Comparison of ENCODE assay signal across 7 cellular contexts in the genomic region with DNA sequence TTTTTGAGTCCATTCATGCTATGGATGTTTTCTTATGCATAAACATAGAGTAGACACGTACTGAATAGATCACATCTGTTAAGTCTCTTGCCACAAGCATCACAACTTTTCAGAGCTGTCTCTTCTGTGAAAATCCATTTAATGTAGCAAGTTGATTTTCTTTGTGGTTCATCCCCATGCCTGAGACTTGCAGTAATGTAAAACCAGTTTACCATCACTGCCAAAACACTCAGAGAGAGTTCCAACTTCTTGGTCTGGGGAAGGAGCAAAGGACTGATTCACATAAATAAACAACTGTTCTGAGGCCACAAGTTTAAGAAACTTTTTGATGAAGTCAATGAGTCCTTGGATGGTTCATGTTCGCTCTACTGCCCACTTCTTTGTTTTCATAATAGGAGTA. TPM values are rescaled to one million over a fixed set of nuclear protein-coding genes. Genes with fewer than 3 reads are reported as not detected.
DNase-seq lines count a peak whose midpoint lies in the region; ATAC-seq, FAIRE-seq and TF ChIP-seq lines count a peak whose summit lies in the region.
"Not testable (repeated sequence)": the region's sequence is repeated elsewhere in the genome, so short reads cannot be mapped to it uniquely, and the experiment has no call there.

No MANE protein-coding gene starts in this region.

- H4K20me1 ChIP-seq in BLaER1; GM23248 (ENCODE audit: insufficient read depth); HepG2 (ENCODE audit: insufficient read depth, low read length): not testable (repeated sequence)

- ATAC-seq in RWPE2 (ENCODE audit: low read depth); HepG2: not testable (repeated sequence)

- H3K9ac ChIP-seq in BLaER1 = not testable (repeated sequence)
- H3K9ac ChIP-seq in GM23248 (0 out of 2 replicates have a peak overlapping the region, but pooled peaks have one; percentile 38), HepG2 (ENCODE audit: insufficient read depth, low read depth, low read length) (peak overlapping the region; percentile 42)

- intact Hi-C loops in HepG2 (cut with micrococcal nuclease; ENCODE audit: unreplicated experiment) = loop anchor here (1.0 kb wide), 2 partner anchors 12 to 23 kb away; no protein-coding TSS in a partner anchor

- H3K4me1 ChIP-seq in BLaER1 (peaks cover 65% of the 10 kb centered on the region), GM23248 (ENCODE audit: insufficient read depth) (peaks cover 17% of the 10 kb centered on the region), HepG2 (ENCODE audit: insufficient read depth, low read length) (peaks cover 56% of the 10 kb centered on the region)
- H3K4me1 ChIP-seq in RWPE2 (ENCODE audit: insufficient read depth, poor library complexity, severe bottlenecking) = not testable (repeated sequence)

- not testable (repeated sequence) for TF ChIP-seq POLR2A in HepG2 (IDR thresholded peaks at IDR 0.05; ENCODE audit: insufficient read depth in 1 of 2, low read depth in 2 of 2, low read length in 2 of 2)

- H2AFZ ChIP-seq in GM23248; HepG2 (ENCODE audit: low read length): not testable (repeated sequence)

- not testable (repeated sequence) for H3K4me3 ChIP-seq in BLaER1; GM23248; RWPE2 (ENCODE audit: severe bottlenecking); bronchial epithelial cell (ENCODE audit: low read depth, low read length); HepG2 (replicated peaks in 1 of 3; ENCODE audit: insufficient read depth in 1 of 3, low read depth in 2 of 3, low read length in 3 of 3)

- 0 out of 2 replicates have a peak overlapping the region, but pooled peaks have one; percentile 8 for H3K27ac ChIP-seq in BLaER1
- peak overlapping the region; percentile 84 for H3K27ac ChIP-seq in GM23248
- peak overlapping the region; percentile 52 for H3K27ac ChIP-seq in RWPE2 (ENCODE audit: poor library complexity, severe bottlenecking)
- H3K27ac ChIP-seq in HepG2 (ENCODE audit: extremely low read length, insufficient read depth, low read length) = peak overlapping the region; percentile 91

- peak; percentile 81 for DNase-seq in GM23248
- not testable (repeated sequence) for DNase-seq in RWPE2 (ENCODE audit: low spot score); HepG2 (ENCODE audit: low spot score)
- peak; percentile 28 for DNase-seq in bronchial epithelial cell (ENCODE audit: low read depth)
- peak; percentile 71 for DNase-seq in fibroblast of the conjunctiva (ENCODE audit: low read depth)
- peak; percentile 36 for DNase-seq in renal cortical epithelial cell (ENCODE audit: low read depth)

- not testable (repeated sequence) for TF ChIP-seq RAD21 in HepG2 (CRISPR knock-in tag; IDR thresholded peaks at IDR 0.05)

- H3K36me3 ChIP-seq in BLaER1 = peaks cover 43% of the 10 kb centered on the region
- not testable (repeated sequence) for H3K36me3 ChIP-seq in GM23248 (ENCODE audit: low read depth); RWPE2 (ENCODE audit: low read depth); bronchial epithelial cell (ENCODE audit: control insufficient read depth, insufficient read depth, low read length); HepG2 (replicated peaks in 1 of 2; ENCODE audit: control insufficient read depth in 1 of 2, insufficient read depth in 2 of 2, low read length in 2 of 2)

- CTCF ChIA-PET in HepG2 (lab: Yijun Ruan, JAX; ENCODE audit: low intra/inter-chr PET ratio, low total read pairs) = not testable (repeated sequence)

- not testable (repeated sequence) for H3K4me2 ChIP-seq in BLaER1
- H3K4me2 ChIP-seq in GM23248 (ENCODE audit: unreplicated experiment) (peak overlapping the region; percentile 63), HepG2 (ENCODE audit: low read depth, low read length) (0 out of 2 replicates have a peak overlapping the region, but pooled peaks have one; percentile 16)

- not testable (repeated sequence) for TF ChIP-seq EP300 in HepG2 (IDR thresholded peaks at IDR 0.05; ENCODE audit: low read depth in 2 of 2, low read length in 2 of 2); HepG2 (CRISPR knock-in tag; IDR thresholded peaks at IDR 0.05; ENCODE audit: borderline replicate concordance)

- not testable (repeated sequence) for BruUV-seq in HepG2 (replicated peaks; lab: Mats Ljungman, UMichigan)

- TF ChIP-seq CTCF in RWPE2 (IDR thresholded peaks at IDR 0.05; ENCODE audit: poor library complexity, severe bottlenecking); bronchial epithelial cell (IDR thresholded peaks at IDR 0.05; ENCODE audit: insufficient read depth, low read length, severe bottlenecking); HepG2 (CRISPR knock-in tag; IDR thresholded peaks at IDR 0.05): not testable (repeated sequence)

- not testable (repeated sequence) for H3K27me3 ChIP-seq in BLaER1; GM23248 (replicated peaks; ENCODE audit: insufficient read depth); RWPE2 (ENCODE audit: insufficient read depth, poor library complexity, severe bottlenecking); bronchial epithelial cell (ENCODE audit: control insufficient read depth, insufficient read depth, low read length); HepG2 (ENCODE audit: control insufficient read depth in 1 of 2, insufficient read depth in 2 of 2, low read length in 2 of 2)

- peaks cover 16% of the 10 kb centered on the region for H3F3A ChIP-seq in GM23248 (ENCODE audit: insufficient read depth)

- H3K79me2 ChIP-seq in GM23248 (ENCODE audit: insufficient read depth); HepG2 (ENCODE audit: insufficient read depth, low read length): not testable (repeated sequence)

- in situ Hi-C loops in GM23248 (cut with MboI); HepG2 (cut with HindIII; ENCODE audit: extremely low pct_ligation_motif_present, low pct_unique_long_range_greater_than_20kb): not testable (repeated sequence)

- WGBS in GM23248 (ENCODE audit: low coverage in 1 of 2, low lambda C conversion rate in 2 of 2, missing lambda C conversion rate in 2 of 2), 2 experiments = 43 to 45% methylated on average over 2 of the region's 2 CpGs
- 95% methylated on average over 2 of the region's 2 CpGs for WGBS in HepG2 (ENCODE audit: low lambda C conversion rate)

- not testable (repeated sequence) for FAIRE-seq in bronchial epithelial cell (lab: Jason Lieb, UNC)
- peak; percentile 18 for FAIRE-seq in HepG2 (lab: Jason Lieb, UNC)

- POLR2A ChIA-PET in HepG2 (lab: Yijun Ruan, JAX) = interaction anchor here (1.0 to 2.1 kb wide), 4 partner anchors 19 to 114 kb away, joined by 3 to 6 read pairs (median 4); no protein-coding TSS in a partner anchor

- H3K9me3 ChIP-seq in BLaER1 = peaks cover 23% of the 10 kb centered on the region
- H3K9me3 ChIP-seq in GM23248 (ENCODE audit: low read depth); RWPE2 (ENCODE audit: severe bottlenecking); HepG2 (ENCODE audit: low read length): not testable (repeated sequence)

- H3K9me2 ChIP-seq in GM23248 (ENCODE audit: insufficient read depth) = not testable (repeated sequence)

RNA-seq across cellular contexts. Expression of a gene that starts 24.8 kb away (rescaled TPM):
- 11.7 and 15.2 TPM in 2 replicates for total RNA-seq in GM23248 (2014; rRNA removed; shearing (Covaris generic))
- 15.6 and 16.4 TPM in 2 replicates for polyA plus RNA-seq in GM23248 (2016; fragmentation: Nextera tagmentation; extraction: Ambion mirVana)
- total RNA-seq in bronchial epithelial cell = 23.4 and 24.8 TPM in 2 replicates
- 19.2 and 31.5 TPM in 2 replicates for total RNA-seq in HepG2 (2016; rRNA removed; fragmentation: Illumina TruSeq; extraction: Trizol)
- total RNA-seq in HepG2 (2016; cell fraction: cytosol; rRNA removed; fragmentation: Illumina TruSeq; extraction: Trizol; ENCODE audit: low read depth) = 4.1 and 5.7 TPM in 2 replicates
- total RNA-seq in HepG2 (2016; cell fraction: insoluble cytoplasmic fraction; rRNA removed; fragmentation: Illumina TruSeq; extraction: Trizol) = 17.6 and 30.8 TPM in 2 replicates
- total RNA-seq in HepG2 (2016; cell fraction: membrane; rRNA removed; fragmentation: Illumina TruSeq; extraction: Trizol) = 11.7 and 12.9 TPM in 2 replicates
- 44.0 and 45.4 TPM in 2 replicates for total RNA-seq in HepG2 (2016; cell fraction: nucleus; rRNA removed; fragmentation: Illumina TruSeq; extraction: Trizol)
- 17.2 and 18.4 TPM in 2 replicates for polyA plus RNA-seq in HepG2 (2011; rRNA removed)
- polyA plus RNA-seq in HepG2 (2011; cell fraction: cytosol; rRNA removed) = 16.2 and 18.4 TPM in 2 replicates
- polyA plus RNA-seq in HepG2 (2011; cell fraction: nucleus; rRNA removed) = 15.4 and 18.6 TPM in 2 replicates
- 17.7 and 24.6 TPM in 2 replicates for polyA plus RNA-seq in HepG2 (2012)
- 2.6 and 3.2 TPM in 2 replicates for polyA plus RNA-seq in HepG2 (2016; cell fraction: cytosol; fragmentation: Illumina TruSeq; extraction: Trizol; ENCODE audit: low read depth)
- 14.1 and 14.5 TPM in 2 replicates for polyA plus RNA-seq in HepG2 (2016; cell fraction: insoluble cytoplasmic fraction; fragmentation: Illumina TruSeq; extraction: Trizol; ENCODE audit: low read depth)
- polyA plus RNA-seq in HepG2 (2016; cell fraction: membrane; fragmentation: Illumina TruSeq; extraction: Trizol; ENCODE audit: low read depth) = 6.3 and 6.4 TPM in 2 replicates
- 27.4 and 30.8 TPM in 2 replicates for polyA plus RNA-seq in HepG2 (2016; cell fraction: nucleus; fragmentation: Illumina TruSeq; extraction: Trizol; ENCODE audit: insufficient read depth, low read depth)
- 37.9 and 99.2 TPM in 2 replicates for polyA minus RNA-seq in HepG2 (2011; rRNA and poly(A)+ RNA removed; ENCODE audit: low replicate concordance)
- polyA minus RNA-seq in HepG2 (2011; cell fraction: cytosol; rRNA and poly(A)+ RNA removed) = 19.3 and 20.3 TPM in 2 replicates
- 52.5 and 61.2 TPM in 2 replicates for polyA minus RNA-seq in HepG2 (2011; cell fraction: nucleus; rRNA and poly(A)+ RNA removed)
- 24.2 and 29.3 TPM in 2 replicates for total RNA-seq in renal cortical epithelial cell

Comparison
In these comparisons a context has a peak if more than half of its experiments do, and no peak if none do; other contexts are left out.
1. H3K27ac ChIP-seq: peak in every context shown above with its lines; median percentile 91 in HepG2; 84 in GM23248; 52 in RWPE2; 8 in BLaER1.